8 cellular contexts compared by ENCODE assay signal in the genomic region with DNA sequence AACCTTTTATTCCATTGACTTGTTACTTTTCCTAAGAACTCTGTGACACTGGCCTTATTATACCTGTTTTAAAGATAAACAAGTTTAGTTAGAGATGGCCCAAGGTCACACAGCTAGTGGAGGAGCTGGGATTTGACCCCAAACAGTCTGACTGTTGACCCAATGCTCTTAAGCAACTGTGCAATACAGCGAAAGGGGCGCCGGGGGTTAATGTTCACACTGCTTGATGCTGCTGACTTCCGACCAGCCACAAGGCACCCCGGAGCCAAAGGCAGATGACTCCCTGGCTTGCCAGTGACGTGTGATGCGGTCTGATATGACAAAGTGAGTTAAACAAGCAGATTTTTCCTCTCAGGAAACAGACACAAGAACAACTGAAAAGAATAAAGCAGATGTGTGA. TPM values are rescaled to one million over a fixed set of nuclear protein-coding genes. Genes with fewer than 3 reads are reported as not detected.
A peak's percentile ranks its signal among the peaks of the same experiment; 100 is the strongest.
DNase-seq lines count a peak whose midpoint lies in the region; FAIRE-seq and TF ChIP-seq lines count a peak whose summit lies in the region.

No MANE protein-coding gene starts in this region.

- H3K27ac ChIP-seq in tibial artery, result peak overlapping the region; percentile 45 to 46

- H3K36me3 ChIP-seq in tibial artery, result no peaks in the 10 kb centered on the region

- intact Hi-C loops in posterior vena cava (cut with DNase I), result no loop called here
- intact Hi-C loops in tibial artery (cut with DNase I; ENCODE audit: low total_unique reads), result no loop called here

- H3K4me3 ChIP-seq in fibroblast of pulmonary artery (replicated peaks; ENCODE audit: low read depth, low read length) (no peak overlapping the region), tibial artery (peak overlapping the region in 1 of 2 donors; percentile 15)

- TF ChIP-seq CTCF in fibroblast of pulmonary artery (IDR thresholded peaks at IDR 0.05; ENCODE audit: low read length, missing control alignments) (no peak), tibial artery (IDR thresholded peaks at IDR 0.05) (no peak)

- peak; percentile 33 for FAIRE-seq in H54 (lab: Jason Lieb, UNC)

- TF ChIP-seq POLR2A in H54 (IDR thresholded peaks at IDR 0.05; ENCODE audit: low read depth, low read length), result no peak

- H3K27me3 ChIP-seq in tibial artery, result no peaks in the 10 kb centered on the region

- H3K9me3 ChIP-seq in tibial artery, result no peaks in the 10 kb centered on the region

- peak; percentile 89 for DNase-seq in EH (ENCODE audit: low read depth)
- DNase-seq in H54 (ENCODE audit: insufficient read length, low spot score), result peak; percentile 14
- peak; percentile 81 for DNase-seq in NCI-H460 (ENCODE audit: extremely low read depth, low read depth)
- DNase-seq in activated T-cell treated with anti-CD3 and anti-CD28 coated beads for 48 hours (ENCODE audit: low read depth), result peak; percentile 75
- peak; percentile 81 for DNase-seq in fibroblast of pulmonary artery (ENCODE audit: low read depth)
- peak; percentile 92 for DNase-seq in posterior vena cava (ENCODE audit: low spot score)
- peak; percentile 83 to 87 for DNase-seq in tibial artery
- DNase-seq in HT-29 (ENCODE audit: low spot score), result no peak

- H3K4me1 ChIP-seq in tibial artery, result peaks cover 0 to 91% (median 62%) of the 10 kb centered on the region in 4 donors

RNA-seq across cellular contexts. Expression of gene PIK3R1, which starts 23.9 kb away (rescaled TPM):
- total RNA-seq in NCI-H460 (2014; rRNA removed; shearing (Covaris generic)), result 26.9 and 40.9 TPM in 2 replicates
- polyA plus RNA-seq in NCI-H460 (2014; cell fraction: nucleus; rRNA removed), result 2.6 and 4.3 TPM in 2 replicates
- total RNA-seq in posterior vena cava, result 100 to 1,000 TPM in 1 of 2 donors, 10 to 100 TPM in 1; 65.2 to 172 TPM
- total RNA-seq in HT-29 (2014; rRNA removed; shearing (Covaris generic)), result 31.3 and 33.4 TPM in 2 replicates
